1 cellular context compared by ENCODE assay signal in genomic region chr16:88686439-88687253, GRCh38.
A peak's percentile ranks its signal among the peaks of the same experiment; 100 is the strongest.
TF ChIP-seq lines count a peak whose summit lies in the region.

TSS of gene SNAI3 (minus strand) at chr16:88686507. CDS start at chr16:88686406, 101 bp downstream.

TF ChIP-seq in HepG2, 621 proteins besides CTCF, POLR2A, EP300 and RAD21 (continued from another document and continues in another):
- TF ChIP-seq SMYD3 (CRISPR knock-in tag; IDR thresholded peaks at IDR 0.05), result no peak
- no peak for TF ChIP-seq POLR2AphosphoS5 (IDR thresholded peaks at IDR 0.05; ENCODE audit: low read depth, low read length)
- no peak for TF ChIP-seq ETV5 (CRISPR knock-in tag; IDR thresholded peaks at IDR 0.05; ENCODE audit: borderline replicate concordance)
- TF ChIP-seq ZNF609 (CRISPR knock-in tag; IDR thresholded peaks at IDR 0.05; ENCODE audit: borderline replicate concordance), result peak; percentile 45; the same call in 1 of the 2 replicates
- no peak for TF ChIP-seq NFIB (CRISPR knock-in tag; IDR thresholded peaks at IDR 0.05; ENCODE audit: borderline replicate concordance)
- TF ChIP-seq ZMYM4 (CRISPR knock-in tag; IDR thresholded peaks at IDR 0.05), result peak; percentile 10; the same call in 1 of the 2 replicates
- TF ChIP-seq ZNF883 (CRISPR knock-in tag; IDR thresholded peaks at IDR 0.05; ENCODE audit: not compliant biosample characterization), result no peak
- TF ChIP-seq SALL2 (CRISPR knock-in tag; IDR thresholded peaks at IDR 0.05), result no peak
- no peak for TF ChIP-seq HMGA1 (CRISPR knock-in tag; conservative IDR thresholded peaks at IDR 0.05)
- TF ChIP-seq ZNF235 (CRISPR knock-in tag; IDR thresholded peaks at IDR 0.05; ENCODE audit: borderline replicate concordance), result no peak
- TF ChIP-seq ZNF331 (CRISPR knock-in tag; IDR thresholded peaks at IDR 0.05), result peak; percentile 8; the same call in 1 of the 2 replicates
- TF ChIP-seq TSC22D2 (CRISPR knock-in tag; IDR thresholded peaks at IDR 0.05; ENCODE audit: borderline replicate concordance), result no peak
- TF ChIP-seq HMG20A (CRISPR knock-in tag; IDR thresholded peaks at IDR 0.05; ENCODE audit: borderline replicate concordance), result no peak
- TF ChIP-seq ZEB1 (IDR thresholded peaks at IDR 0.05; ENCODE audit: insufficient replicate concordance, low read depth), result no peak
- TF ChIP-seq SP5 (CRISPR knock-in tag; IDR thresholded peaks at IDR 0.05; ENCODE audit: borderline replicate concordance, low read depth), result peak; percentile 29; the same call in 1 of the 2 replicates
- peak; percentile 73; the same call in 1 of the 2 replicates for TF ChIP-seq KDM5B (CRISPR knock-in tag; IDR thresholded peaks at IDR 0.05; ENCODE audit: borderline replicate concordance)
- TF ChIP-seq ZNF17 (CRISPR knock-in tag; IDR thresholded peaks at IDR 0.05), result no peak
- peak; percentile 57; the same call in 1 of the 2 replicates for TF ChIP-seq KDM2A (CRISPR knock-in tag; IDR thresholded peaks at IDR 0.05; ENCODE audit: borderline replicate concordance, low read depth)
- TF ChIP-seq HDAC6 (IDR thresholded peaks at IDR 0.05; ENCODE audit: low read depth, low read length), result no peak
- peak; percentile 62; the same call in 1 of the 2 replicates for TF ChIP-seq ZNF441 (CRISPR knock-in tag; IDR thresholded peaks at IDR 0.05; ENCODE audit: borderline replicate concordance)
- TF ChIP-seq IKZF5 (CRISPR knock-in tag; IDR thresholded peaks at IDR 0.05), result no peak
- no peak for TF ChIP-seq ZHX1 (CRISPR knock-in tag; IDR thresholded peaks at IDR 0.05; ENCODE audit: low read depth)
- no peak for TF ChIP-seq JUND (CRISPR knock-in tag; IDR thresholded peaks at IDR 0.05)
- no peak for TF ChIP-seq ZHX2 (IDR thresholded peaks at IDR 0.05; ENCODE audit: low read depth)
- 0 out of 2 replicates have a peak, but pooled peaks have one; percentile 72 for TF ChIP-seq ZHX2 (CRISPR knock-in tag; IDR thresholded peaks at IDR 0.05; ENCODE audit: borderline replicate concordance)
- 0 out of 2 replicates have a peak, but pooled peaks have one; percentile 45 for TF ChIP-seq ZNF564 (CRISPR knock-in tag; IDR thresholded peaks at IDR 0.05)
- TF ChIP-seq ZBTB8A (CRISPR knock-in tag; IDR thresholded peaks at IDR 0.05; ENCODE audit: borderline replicate concordance, low read depth), result peak; percentile 86; the same call in 1 of the 2 replicates
- no peak for TF ChIP-seq GPBP1L1 (CRISPR knock-in tag; IDR thresholded peaks at IDR 0.05)
- TF ChIP-seq NRL (CRISPR knock-in tag; IDR thresholded peaks at IDR 0.05; ENCODE audit: borderline replicate concordance), result peak; percentile 57; the same call in 1 of the 2 replicates
- TF ChIP-seq PATZ1 (CRISPR knock-in tag; IDR thresholded peaks at IDR 0.05), result peak; percentile 69
- no peak for TF ChIP-seq PAX8 (CRISPR knock-in tag; IDR thresholded peaks at IDR 0.05; ENCODE audit: borderline replicate concordance)
- TF ChIP-seq NR0B2 (CRISPR knock-in tag; IDR thresholded peaks at IDR 0.05), result no peak
- no peak for TF ChIP-seq TAF15 (IDR thresholded peaks at IDR 0.05; ENCODE audit: low read depth, low read length, poor library complexity, severe bottlenecking)
- no peak for TF ChIP-seq ZSCAN29 (CRISPR knock-in tag; conservative IDR thresholded peaks at IDR 0.05)
- no peak for TF ChIP-seq KLF15 (CRISPR knock-in tag; IDR thresholded peaks at IDR 0.05; ENCODE audit: borderline replicate concordance)
- no peak for TF ChIP-seq ZNF292 (CRISPR knock-in tag; IDR thresholded peaks at IDR 0.05; ENCODE audit: borderline replicate concordance, low read depth)
